ENCODE assay signal across 14 cellular contexts in the genomic region with DNA sequence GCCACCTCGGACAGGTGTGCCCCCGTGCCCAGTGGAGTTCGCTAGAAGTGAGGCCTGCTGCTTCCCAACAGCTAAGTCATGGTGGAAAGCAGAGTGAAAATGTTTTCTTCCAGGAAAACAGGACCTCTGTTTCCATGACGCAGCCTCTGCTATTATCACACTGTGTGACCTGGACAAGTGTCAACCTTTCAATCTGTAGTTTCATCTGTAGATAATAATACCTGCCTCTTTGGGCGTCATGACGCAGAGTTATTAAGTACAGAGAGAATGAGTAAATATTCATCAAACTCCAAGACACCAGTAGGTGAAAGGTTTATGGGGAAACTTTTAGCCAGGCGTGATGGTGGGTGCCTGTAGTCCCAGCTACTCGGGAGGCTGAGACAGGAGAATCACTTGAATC.
"Had no signal": no experiment of that assay in that cellular context is flagged by ENCODE, and none has a peak within 500 bp of the region (broad histone marks: within the 10 kb centered on the region; RNA-seq: fewer than 3 reads in every experiment).

No MANE protein-coding gene starts in this region.

- ATAC-seq: activated CD4-positive, alpha-beta T cell treated with anti-CD3 and anti-CD28 coated beads for 36 hours; activated naive CD8-positive, alpha-beta T cell treated with anti-CD3 and anti-CD28 coated beads, Interleukin-2, amount 50 U/mL, for 24 hours; natural killer cell treated with Interleukin-12 subunit alpha and Interleukin-12 subunit beta and Interleukin-15 and Interleukin-18, amount 100 ng/mL, for 72 hours; T-cell had no signal

- H3K36me3 Mint-ChIP-seq: natural killer cell treated with Interleukin-12 subunit alpha and Interleukin-12 subunit beta and Interleukin-15 and Interleukin-18, amount 100 ng/mL, for 72 hours; T-cell had no signal

- H3K27me3 ChIP-seq: ascending aorta, colonic mucosa, tibial nerve had no signal

- H3K4me1 Mint-ChIP-seq: T-cell had no signal

- H3K4me3 Mint-ChIP-seq: activated CD4-positive, alpha-beta memory T cell treated with anti-CD3 and anti-CD28 coated beads, Interleukin-2, amount 10 ng/mL, durations not matched to agents 7 days and 5 days; activated CD4-positive, alpha-beta T cell treated with anti-CD3 and anti-CD28 coated beads for 36 hours; activated naive CD8-positive, alpha-beta T cell treated with anti-CD3 and anti-CD28 coated beads, Interleukin-2, amount 50 U/mL, for 24 hours; natural killer cell treated with Interleukin-12 subunit alpha and Interleukin-12 subunit beta and Interleukin-15 and Interleukin-18, amount 100 ng/mL, for 72 hours; T-cell had no signal

- H3K4me3 ChIP-seq: ascending aorta, colonic mucosa, tibial nerve had no signal

- H3K27ac ChIP-seq: colonic mucosa, VCaP had no signal

- H3K9me3 Mint-ChIP-seq: activated CD4-positive, alpha-beta memory T cell treated with anti-CD3 and anti-CD28 coated beads, Interleukin-2, amount 10 ng/mL, durations not matched to agents 7 days and 5 days; activated naive CD8-positive, alpha-beta T cell treated with anti-CD3 and anti-CD28 coated beads, Interleukin-2, amount 50 U/mL, for 24 hours; natural killer cell treated with Interleukin-12 subunit alpha and Interleukin-12 subunit beta and Interleukin-15 and Interleukin-18, amount 100 ng/mL, for 72 hours; T-cell had no signal

- H3K9me3 ChIP-seq: ascending aorta, colonic mucosa, tibial nerve had no signal

- H3K27ac Mint-ChIP-seq: activated CD4-positive, alpha-beta memory T cell treated with anti-CD3 and anti-CD28 coated beads, Interleukin-2, amount 10 ng/mL, durations not matched to agents 7 days and 5 days; activated CD4-positive, alpha-beta T cell treated with anti-CD3 and anti-CD28 coated beads for 36 hours; activated naive CD8-positive, alpha-beta T cell treated with anti-CD3 and anti-CD28 coated beads, Interleukin-2, amount 50 U/mL, for 24 hours; natural killer cell treated with Interleukin-12 subunit alpha and Interleukin-12 subunit beta and Interleukin-15 and Interleukin-18, amount 100 ng/mL, for 72 hours; T-cell had no signal

- H3K4me1 ChIP-seq: colonic mucosa had no signal

- H3K36me3 ChIP-seq: ascending aorta, colonic mucosa, tibial nerve had no signal

- DNase-seq: activated CD4-positive, alpha-beta memory T cell treated with anti-CD3 and anti-CD28 coated beads, Interleukin-2, amount 10 ng/mL, durations not matched to agents 7 days and 5 days; activated CD4-positive, alpha-beta T cell treated with anti-CD3 and anti-CD28 coated beads for 36 hours; activated naive CD4-positive, alpha-beta T cell; activated naive CD8-positive, alpha-beta T cell treated with anti-CD3 and anti-CD28 coated beads, Interleukin-2, amount 50 U/mL, for 24 hours; colonic mucosa; effector CD8-positive, alpha-beta T cell; kidney glomerular epithelial cell; stimulated activated CD4-positive, alpha-beta T cell treated with anti-CD3 and anti-CD28 coated beads, Interleukin-15, amount 100 ng/mL, for 24 hours; T-cell; T1000 had no signal
